In the genomic region with DNA sequence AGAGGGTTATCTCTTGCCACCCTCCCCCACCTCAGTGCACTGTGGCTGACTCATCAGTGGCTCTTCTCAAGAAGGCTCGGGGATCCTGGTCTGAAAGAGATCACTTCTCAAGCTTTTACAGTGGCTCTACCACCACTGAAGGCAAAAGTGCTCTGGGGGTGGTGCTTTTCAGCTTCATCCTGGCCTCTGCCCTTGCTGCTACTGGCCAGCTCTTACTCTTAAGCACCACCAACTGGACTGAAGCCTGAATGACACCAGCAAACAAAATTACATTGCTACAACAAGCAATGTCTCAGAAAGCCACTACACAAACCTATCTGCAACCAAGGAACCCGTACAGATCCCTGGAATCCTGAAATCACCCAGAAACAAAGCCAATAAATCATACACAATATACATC, we compare ENCODE assay signal across 18 cellular contexts.
A peak's percentile ranks its signal among the peaks of the same experiment; 100 is the strongest.
DNase-seq lines count a peak whose midpoint lies in the region; TF ChIP-seq lines count a peak whose summit lies in the region.
"Had no signal": no experiment of that assay in that cellular context is flagged by ENCODE, and none has a peak within 500 bp of the region (broad histone marks: within the 10 kb centered on the region; RNA-seq: fewer than 3 reads in every experiment).

No MANE protein-coding gene starts in this region.

- CTCF ChIA-PET in OCI-LY7 (lab: Charles Lee; ENCODE audit: unreplicated experiment), result no interaction called here

- H3K36me3 Mint-ChIP-seq in progenitor cell of endocrine pancreas (ENCODE audit: insufficient read depth), result no peaks in the 10 kb centered on the region
- H3K36me3 Mint-ChIP-seq: activated naive CD8-positive, alpha-beta T cell; CD8-positive, alpha-beta T cell had no signal

- H3K9me3 Mint-ChIP-seq in progenitor cell of endocrine pancreas (ENCODE audit: low read depth), result no peaks in the 10 kb centered on the region

- no peaks in the 10 kb centered on the region for H3K4me1 Mint-ChIP-seq in progenitor cell of endocrine pancreas (ENCODE audit: low read depth)

- TF ChIP-seq CTCF in OCI-LY7 (conservative IDR thresholded peaks at IDR 0.05; ENCODE audit: low read length) (0 out of 2 replicates have a peak, but pooled peaks have one; percentile 45), epithelial cell of esophagus (IDR thresholded peaks at IDR 0.05; ENCODE audit: insufficient read depth, low read depth, low read length, missing control alignments) (peak; percentile 18), progenitor cell of endocrine pancreas (IDR thresholded peaks at IDR 0.05; ENCODE audit: unreplicated experiment) (peak; percentile 28), right atrium auricular region (IDR thresholded peaks at IDR 0.05) (no peak)

- no peaks in the 10 kb centered on the region for H3K9me3 ChIP-seq in OCI-LY7 (ENCODE audit: low read length)
- no peaks in the 10 kb centered on the region for H3K9me3 ChIP-seq in right atrium auricular region
- H3K9me3 ChIP-seq: SJSA1, thoracic aorta had no signal

- no peaks in the 10 kb centered on the region for H3K27me3 Mint-ChIP-seq in progenitor cell of endocrine pancreas
- H3K27me3 Mint-ChIP-seq: activated naive CD8-positive, alpha-beta T cell had no signal

- H3K27ac ChIP-seq in OCI-LY7 (ENCODE audit: low read depth, low read length, poor library complexity, severe bottlenecking) (no peak overlapping the region), right atrium auricular region (no peak overlapping the region)
- H3K27ac ChIP-seq: epithelial cell of prostate, SJSA1, thoracic aorta had no signal

- no peaks in the 10 kb centered on the region for H3K9me2 ChIP-seq in OCI-LY7 (ENCODE audit: insufficient read depth, low read length)

- H3K36me3 ChIP-seq in OCI-LY7 (ENCODE audit: insufficient read depth, low read length) (no peaks in the 10 kb centered on the region), right atrium auricular region (no peaks in the 10 kb centered on the region)
- H3K36me3 ChIP-seq: SJSA1, thoracic aorta had no signal

- intact Hi-C loops in OCI-LY7 (cut with micrococcal nuclease; ENCODE audit: unreplicated experiment), result no loop called here

- H2AFZ ChIP-seq in OCI-LY7 (ENCODE audit: low read length), result no peak overlapping the region

- H3K4me3 ChIP-seq in OCI-LY7 (ENCODE audit: low read depth, low read length, poor library complexity, severe bottlenecking), result no peak overlapping the region
- H3K4me3 ChIP-seq in epithelial cell of esophagus (ENCODE audit: low read length), result no peak overlapping the region
- H3K4me3 ChIP-seq in right atrium auricular region, result no peak overlapping the region
- H3K4me3 ChIP-seq: SJSA1, thoracic aorta had no signal

- BruUV-seq in OCI-LY7 (replicated peaks; lab: Mats Ljungman, UMichigan), result no TSS peak

- H3K4me3 Mint-ChIP-seq in progenitor cell of endocrine pancreas (ENCODE audit: low read depth), result no peak overlapping the region
- H3K4me3 Mint-ChIP-seq: activated naive CD8-positive, alpha-beta T cell; CD8-positive, alpha-beta T cell had no signal

- no peaks in the 10 kb centered on the region for H4K20me1 ChIP-seq in OCI-LY7 (ENCODE audit: insufficient read depth, low read length)

- no peaks in the 10 kb centered on the region for H3K4me1 ChIP-seq in OCI-LY7 (ENCODE audit: insufficient read depth, low read length, poor library complexity, severe bottlenecking)
- H3K4me1 ChIP-seq in right atrium auricular region, result no peaks in the 10 kb centered on the region
- H3K4me1 ChIP-seq: SJSA1 had no signal

- H3K79me2 ChIP-seq in OCI-LY7 (ENCODE audit: insufficient read depth, low read depth, low read length), result no peaks in the 10 kb centered on the region

- DNase-seq in DMS 273 (lab: John Stamatoyannopoulos, UW; ENCODE audit: unreplicated experiment) (peak; percentile 1), DMS 273 treated with DMSO at 0.1 percent for 48 hours (lab: John Stamatoyannopoulos, UW) (no peak), OCI-LY7 (ENCODE audit: low spot score) (peak; percentile 12), epithelial cell of esophagus (ENCODE audit: low read depth) (no peak), progenitor cell of endocrine pancreas (ENCODE audit: low spot score, unreplicated experiment) (no peak), right atrium auricular region (ENCODE audit: low spot score) (no peak), NCI-H1092 (lab: John Stamatoyannopoulos, UW) (no peak)
- no peak for DNase-seq in activated T-cell treated with anti-CD3 and anti-CD28 coated beads, Interleukin-2, amount 50 U/mL, for 48 hours
- DNase-seq: 8988T; activated CD4-positive, CD25-positive, alpha-beta regulatory T cell; CD8-positive, alpha-beta T cell; cerebellar nuclear complex; hippocampal formation; NCI-H1417 had no signal

- H3K4me2 ChIP-seq in OCI-LY7 (ENCODE audit: low read length), result no peak overlapping the region

- H3K27ac Mint-ChIP-seq in progenitor cell of endocrine pancreas, result no peak overlapping the region
- H3K27ac Mint-ChIP-seq: activated naive CD8-positive, alpha-beta T cell; CD8-positive, alpha-beta T cell had no signal

- POLR2A ChIA-PET in OCI-LY7 (lab: Charles Lee), result no interaction called here

- no peaks in the 10 kb centered on the region for H3K27me3 ChIP-seq in right atrium auricular region
- H3K27me3 ChIP-seq: SJSA1 had no signal

Comparison
In these comparisons a context has a peak if more than half of its experiments do, and no peak if none do; other contexts are left out.
1. DNase-seq: peak in DMS 273 (single experiment) and OCI-LY7 (single experiment); none in DMS 273 treated with DMSO at 0.1 percent for 48 hours (single experiment), epithelial cell of esophagus (single experiment), progenitor cell of endocrine pancreas (single experiment), right atrium auricular region (single experiment), NCI-H1092 (single experiment) and activated T-cell treated with anti-CD3 and anti-CD28 coated beads, Interleukin-2, amount 50 U/mL, for 48 hours (0 of 2).
2. CTCF ChIP-seq: peak in OCI-LY7 (single experiment), epithelial cell of esophagus (single experiment) and progenitor cell of endocrine pancreas (single experiment); none in right atrium auricular region (0 of 2).